ENCODE assay signal across 30 cellular contexts in the genomic region with DNA sequence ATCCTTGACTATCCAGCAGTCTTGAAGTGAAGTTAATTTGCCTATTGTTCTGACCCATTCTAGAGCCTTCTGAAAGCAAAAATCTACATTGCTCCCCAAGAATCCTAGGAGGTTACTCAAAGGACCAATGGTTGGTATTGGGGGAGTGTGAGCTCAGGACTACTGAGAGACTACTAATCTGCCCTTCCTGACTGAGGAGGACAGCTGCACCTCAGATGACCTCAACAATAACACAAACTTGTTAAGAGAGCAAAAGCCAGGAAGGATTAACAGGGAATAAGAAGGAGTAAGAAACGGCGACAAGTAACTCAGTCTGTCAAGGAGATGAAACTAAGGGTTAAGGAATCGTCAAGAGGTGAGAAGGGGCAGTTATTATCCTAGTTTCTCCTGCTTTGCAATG.
"Had no signal": no experiment of that assay in that cellular context is flagged by ENCODE, and none has a peak within 500 bp of the region (broad histone marks: within the 10 kb centered on the region; RNA-seq: fewer than 3 reads in every experiment).

No MANE protein-coding gene starts in this region.

- H3K9me3 Mint-ChIP-seq: natural killer cell; neural progenitor cell; stimulated activated naive B cell treated with anti-CD40 and anti-IgM and Interleukin-4, amounts not matched to agents 10 μg/mL and 1 μg/mL and 100 μg/mL, for 72 hours had no signal

- H3K4me2 ChIP-seq: neural progenitor cell had no signal

- H3K4me1 Mint-ChIP-seq: naive B cell; natural killer cell; nephron progenitor cell; neural progenitor cell; stimulated activated naive B cell treated with anti-CD40 and anti-IgM and Interleukin-4, amounts not matched to agents 10 μg/mL and 1 μg/mL and 100 μg/mL, for 72 hours had no signal

- H3K27ac Mint-ChIP-seq: immature natural killer cell; naive B cell; natural killer cell; nephron progenitor cell; neural progenitor cell; progenitor cell of endocrine pancreas; stimulated activated naive B cell treated with anti-CD40 and anti-IgM and Interleukin-4, amounts not matched to agents 10 μg/mL and 1 μg/mL and 100 μg/mL, for 72 hours had no signal

- DNase-seq: hippocampal formation; immature natural killer cell; kidney; left colon; left lung; lower lobe of right lung; mammary epithelial cell; mesenchymal stem cell; naive B cell; natural killer cell; nephron progenitor cell; ovary; right lobe of liver; stimulated activated CD4-positive, alpha-beta T cell treated with anti-CD3 and anti-CD28 coated beads, Interleukin-12 subunit alpha, Interleukin-12 subunit beta, amount 100 ng/mL, for 4 hours; stimulated activated CD4-positive, alpha-beta T cell treated with anti-CD3 and anti-CD28 coated beads, Interleukin-15, amount 100 ng/mL, for 24 hours; stimulated activated CD4-positive, alpha-beta T cell treated with anti-CD3 and anti-CD28 coated beads, Interleukin-2, amount 100 ng/mL, for 24 hours; stimulated activated CD4-positive, alpha-beta T cell treated with anti-CD3 and anti-CD28 coated beads, Interleukin-4, amount 100 ng/mL, for 1 hour; stimulated activated naive B cell treated with anti-CD40 and anti-IgM and Interleukin-4, amounts not matched to agents 10 μg/mL and 1 μg/mL and 100 μg/mL, for 72 hours; stimulated activated naive CD8-positive, alpha-beta T cell treated with anti-CD3 and anti-CD28 coated beads, Interleukin-15, Interleukin-2, amounts not matched to agents 100 U/mL and 50 U/mL, for 24 hours; stomach; testis; tibial artery; trophoblast cell; upper lobe of right lung had no signal

- ATAC-seq: left colon; left lung; lower lobe of right lung; natural killer cell; right lobe of liver; stimulated activated naive B cell treated with anti-CD40 and anti-IgM and Interleukin-4, amounts not matched to agents 10 μg/mL and 1 μg/mL and 100 μg/mL, for 72 hours; stimulated activated naive CD8-positive, alpha-beta T cell treated with anti-CD3 and anti-CD28 coated beads, Interleukin-15, Interleukin-2, amounts not matched to agents 100 U/mL and 50 U/mL, for 24 hours; upper lobe of right lung had no signal

- H3K4me3 ChIP-seq: left lung, lower lobe of right lung, neural progenitor cell, ovary, right atrium auricular region, right lobe of liver, skin epidermis, stomach, testis, tibial artery, upper lobe of right lung had no signal

- H3K36me3 ChIP-seq: left lung, lower lobe of right lung, neural progenitor cell, ovary, right atrium auricular region, right lobe of liver, stomach, tibial artery, upper lobe of right lung had no signal

- FAIRE-seq: islet of Langerhans, kidney, urothelium cell line had no signal

- H3K4me3 Mint-ChIP-seq: immature natural killer cell; naive B cell; natural killer cell; nephron progenitor cell; neural progenitor cell; stimulated activated naive B cell treated with anti-CD40 and anti-IgM and Interleukin-4, amounts not matched to agents 10 μg/mL and 1 μg/mL and 100 μg/mL, for 72 hours had no signal

- H2AFZ ChIP-seq: neural progenitor cell had no signal

- H3K27ac ChIP-seq: left lung, lower lobe of right lung, neural progenitor cell, ovary, right atrium auricular region, right lobe of liver, skin epidermis, stomach, testis, tibial artery, upper lobe of right lung had no signal

- H3K9ac ChIP-seq: neural progenitor cell had no signal

- H3K4me1 ChIP-seq: left lung, lower lobe of right lung, neural progenitor cell, right atrium auricular region, right lobe of liver, stomach, testis, tibial artery, upper lobe of right lung had no signal

- H3K27me3 Mint-ChIP-seq: progenitor cell of endocrine pancreas had no signal

- H3K36me3 Mint-ChIP-seq: immature natural killer cell; naive B cell; natural killer cell; neural progenitor cell; stimulated activated naive B cell treated with anti-CD40 and anti-IgM and Interleukin-4, amounts not matched to agents 10 μg/mL and 1 μg/mL and 100 μg/mL, for 72 hours had no signal

- H3K9me3 ChIP-seq: left lung, lower lobe of right lung, ovary, right atrium auricular region, right lobe of liver, stomach, testis, tibial artery, upper lobe of right lung had no signal

- H3K27me3 ChIP-seq: left lung, neural progenitor cell, ovary, right atrium auricular region, right lobe of liver, stomach, testis, tibial artery, upper lobe of right lung had no signal
